Comparison of ENCODE assay signal across 21 cellular contexts in genomic region chr9:114409842-114410241, GRCh38. TPM values are rescaled to one million over a fixed set of nuclear protein-coding genes. Genes with fewer than 3 reads are reported as not detected.
DNase-seq lines count a peak whose midpoint lies in the region; ATAC-seq, FAIRE-seq and TF ChIP-seq lines count a peak whose summit lies in the region.
"Had no signal": no experiment of that assay in that cellular context is flagged by ENCODE, and none has a peak within 500 bp of the region (broad histone marks: within the 10 kb centered on the region; RNA-seq: fewer than 3 reads in every experiment).

No MANE protein-coding gene starts in this region.

- CTCF ChIA-PET in IMR-90 (lab: Yijun Ruan, JAX) (interaction anchor here (0.9 kb wide), 1 partner anchor 244 kb away, joined by 3 read pairs; no protein-coding TSS in a partner anchor), K562 (lab: Yijun Ruan, JAX; ENCODE audit: low intra/inter-chr PET ratio) (no interaction called here)
- CTCF ChIA-PET in activated CD4-positive, alpha-beta T cell treated with anti-CD3 and anti-CD28 coated beads, Interleukin-2, amount 10 ng/mL, durations not matched to agents 7 days and 5 days (lab: Charles Lee) = interaction anchor here (1.4 to 3.2 kb wide), 4 partner anchors 9 to 244 kb away, joined by 3 to 14 read pairs (median 8); no protein-coding TSS in a partner anchor

- H2AFZ ChIP-seq in IMR-90 (replicated peaks; ENCODE audit: low read length, poor library complexity) (peak overlapping the region; percentile 59), K562 (ENCODE audit: low read depth, low read length) (no peak overlapping the region)
- H2AFZ ChIP-seq: GM23338, PC-9 had no signal

- H3K4me3 Mint-ChIP-seq in activated CD4-positive, alpha-beta T cell treated with anti-CD3 and anti-CD28 coated beads, Interleukin-2, amount 10 ng/mL, durations not matched to agents 7 days and 5 days = no peak overlapping the region
- H3K4me3 Mint-ChIP-seq: B cell, GM23338 had no signal

- no peaks in the 10 kb centered on the region for H3K79me1 ChIP-seq in IMR-90 (ENCODE audit: low read depth in 1 of 2, low read length in 2 of 2)

- H3K9me1 ChIP-seq in IMR-90 (ENCODE audit: insufficient read depth, low read length) (peaks cover 3% of the 10 kb centered on the region; the same call in 1 of the 2 replicates), K562 (ENCODE audit: control insufficient read depth, insufficient read depth, low read length) (no peaks in the 10 kb centered on the region)

- no peaks in the 10 kb centered on the region for H3K9me3 Mint-ChIP-seq in activated CD4-positive, alpha-beta T cell treated with anti-CD3 and anti-CD28 coated beads, Interleukin-2, amount 10 ng/mL, durations not matched to agents 7 days and 5 days
- H3K9me3 Mint-ChIP-seq: GM23338 had no signal

- H3K4me2 ChIP-seq in IMR-90 (ENCODE audit: low read depth, low read length) = no peak overlapping the region
- H3K4me2 ChIP-seq in K562 (ENCODE audit: insufficient read depth, low read length) = no peak overlapping the region
- H3K4me2 ChIP-seq: PC-9 had no signal

- TF ChIP-seq POLR2A in heart left ventricle (IDR thresholded peaks at IDR 0.05) = no peak
- TF ChIP-seq POLR2A in IMR-90 (IDR thresholded peaks at IDR 0.05; ENCODE audit: low read depth, low read length) = no peak
- TF ChIP-seq POLR2A in K562 (conservative IDR thresholded peaks at IDR 0.05) = no peak

- intact Hi-C loops in Right ventricle myocardium inferior (cut with DNase I) (loop anchor here (5.0 to 10.0 kb wide), 2 partner anchors 502 to 1115 kb away; no protein-coding TSS in a partner anchor), heart left ventricle (cut with DNase I) (loop anchor here (2.0 to 10.0 kb wide), 11 partner anchors 185 to 1115 kb away; no protein-coding TSS in a partner anchor), IMR-90 (cut with micrococcal nuclease) (loop anchor here (5.0 to 10.0 kb wide), 3 partner anchors 177 to 495 kb away; partner anchors contain the start of gene ATP6V1G1), K562 (cut with micrococcal nuclease) (no loop called here), lower lobe of right lung (cut with DNase I) (loop anchor here (10.0 kb wide), 1 partner anchor 245 kb away; the partner anchor contains the start of gene TEX53)

- no peaks in the 10 kb centered on the region for H3K36me3 ChIP-seq in heart left ventricle
- H3K36me3 ChIP-seq in IMR-90 (ENCODE audit: control insufficient read depth, insufficient read depth, low read length) = no peaks in the 10 kb centered on the region
- no peaks in the 10 kb centered on the region for H3K36me3 ChIP-seq in K562 (ENCODE audit: control insufficient read depth, insufficient read depth, low read length)
- H3K36me3 ChIP-seq in lower lobe of right lung = no peaks in the 10 kb centered on the region

- dilution Hi-C loops in IMR-90 (cut with HindIII; ENCODE audit: low sequenced_read_pairs, unreplicated experiment) = no loop called here

- no peak overlapping the region for H3K27ac Mint-ChIP-seq in activated CD4-positive, alpha-beta T cell treated with anti-CD3 and anti-CD28 coated beads, Interleukin-2, amount 10 ng/mL, durations not matched to agents 7 days and 5 days
- H3K27ac Mint-ChIP-seq: B cell, GM23338 had no signal

- H4K20me1 ChIP-seq in IMR-90 (ENCODE audit: insufficient read depth, low read length) = 0 out of 2 replicates have a peak, but pooled peaks cover 4% of the 10 kb centered on the region
- peaks cover 7% of the 10 kb centered on the region; the same call in 1 of the 2 replicates for H4K20me1 ChIP-seq in K562 (replicated peaks; ENCODE audit: control insufficient read depth, insufficient read depth, low read length)

- peaks cover 17% of the 10 kb centered on the region for H3K4me1 Mint-ChIP-seq in activated CD4-positive, alpha-beta T cell treated with anti-CD3 and anti-CD28 coated beads, Interleukin-2, amount 10 ng/mL, durations not matched to agents 7 days and 5 days

- H3K27me3 Mint-ChIP-seq in activated CD4-positive, alpha-beta T cell treated with anti-CD3 and anti-CD28 coated beads, Interleukin-2, amount 10 ng/mL, durations not matched to agents 7 days and 5 days = no peaks in the 10 kb centered on the region
- H3K27me3 Mint-ChIP-seq: B cell had no signal

- no peak overlapping the region for H3K9ac ChIP-seq in IMR-90 (ENCODE audit: low read depth, low read length)
- H3K9ac ChIP-seq in K562 (ENCODE audit: insufficient read depth in 1 of 2, low read depth in 2 of 2, low read length in 2 of 2) = no peak overlapping the region

- no peak overlapping the region for H3K4ac ChIP-seq in IMR-90 (ENCODE audit: low read depth, low read length)

- H2BK20ac ChIP-seq in IMR-90 (ENCODE audit: low read depth, low read length) = no peak overlapping the region

- no peak overlapping the region for H4K91ac ChIP-seq in IMR-90 (ENCODE audit: insufficient read depth, low read depth, low read length)

- H2BK15ac ChIP-seq in IMR-90 (ENCODE audit: low read depth, low read length) = no peak overlapping the region

- WGBS in heart left ventricle, 4 donors = 68 to 80% (median 75%) methylated on average over 5 of the region's 5 CpGs
- WGBS in IMR-90 (ENCODE audit: extremely low coverage in 2 of 2, insufficient read length in 1 of 2), 2 experiments = 82% methylated on average over 2 of the region's 5 CpGs; no CpG with 5 or more reads in 1 of the 2 experiments
- WGBS in K562 (ENCODE audit: insufficient coverage, low coverage, missing lambda C conversion rate) = 17% methylated on average over 5 of the region's 5 CpGs

- no peak overlapping the region for H2BK5ac ChIP-seq in IMR-90 (ENCODE audit: low read depth, low read length, poor library complexity, severe bottlenecking)

- TF ChIP-seq RAD21 in IMR-90 (IDR thresholded peaks at IDR 0.05; ENCODE audit: low read length) (no peak), K562 (CRISPR knock-in tag; conservative IDR thresholded peaks at IDR 0.05 in 1 of 2, IDR thresholded peaks at IDR 0.05 in 1 of 2) (no peak)

- no peaks in the 10 kb centered on the region for H3K79me2 ChIP-seq in K562 (ENCODE audit: control insufficient read depth, insufficient read depth, low read length)

- no peak overlapping the region for H3K56ac ChIP-seq in IMR-90 (ENCODE audit: extremely low read depth, insufficient read depth, low read length)

- no peak overlapping the region for H2AK9ac ChIP-seq in IMR-90 (replicated peaks; ENCODE audit: low read depth, low read length, poor library complexity)

- no peak overlapping the region for H4K8ac ChIP-seq in IMR-90 (ENCODE audit: low read depth in 2 of 2, low read length in 2 of 2)

- no peak overlapping the region for H3K23ac ChIP-seq in IMR-90 (ENCODE audit: low read depth, low read length)

- no peak overlapping the region for H4K5ac ChIP-seq in IMR-90 (ENCODE audit: low read depth, low read length)

- H3K27me3 ChIP-seq in heart left ventricle (no peaks in the 10 kb centered on the region), IMR-90 (ENCODE audit: control insufficient read depth, insufficient read depth, low read length) (peaks cover 8% of the 10 kb centered on the region; the same call in 1 of the 2 replicates), K562 (ENCODE audit: control insufficient read depth in 2 of 2, insufficient read depth in 2 of 2, low read length in 2 of 2) (peaks cover 0 to 5% of the 10 kb centered on the region in 2 experiments; a peak in 1 of 5 replicates), lower lobe of right lung (ENCODE audit: low read depth) (no peaks in the 10 kb centered on the region)

- no TSS peak for BruUV-seq in IMR-90 (replicated peaks; lab: Mats Ljungman, UMichigan)
- no TSS peak for BruUV-seq in K562 (replicated peaks; lab: Mats Ljungman, UMichigan)

- no peak overlapping the region for H2AK5ac ChIP-seq in IMR-90 (ENCODE audit: low read depth, low read length)

- peaks cover 0 to 15% (median 0%) of the 10 kb centered on the region in 12 donors for H3K4me1 ChIP-seq in heart left ventricle
- peaks cover 8% of the 10 kb centered on the region; the same call in 1 of the 2 replicates for H3K4me1 ChIP-seq in IMR-90 (ENCODE audit: control insufficient read depth, insufficient read depth, low read length)
- no peaks in the 10 kb centered on the region; a peak in 2 of 5 replicates for H3K4me1 ChIP-seq in K562 (replicated peaks in 1 of 2; ENCODE audit: control insufficient read depth in 2 of 2, insufficient read depth in 2 of 2, low read length in 2 of 2)
- peaks cover 18% of the 10 kb centered on the region for H3K4me1 ChIP-seq in lower lobe of right lung

- H3K14ac ChIP-seq in IMR-90 (replicated peaks; ENCODE audit: low read depth, low read length) = no peak overlapping the region

- ATAC-seq in Right ventricle myocardium inferior = no peak
- no peak for ATAC-seq in heart left ventricle
- no peak for ATAC-seq in IMR-90 (ENCODE audit: low read depth)
- ATAC-seq in K562 = no peak
- ATAC-seq in lower lobe of right lung = no peak
- ATAC-seq: GM23338 had no signal

- H3K4me3 ChIP-seq in heart left ventricle (no peak overlapping the region), IMR-90 (ENCODE audit: insufficient read depth, low read depth, low read length) (no peak overlapping the region), K562 (no peak overlapping the region), lower lobe of right lung (no peak overlapping the region)
- H3K4me3 ChIP-seq: GM23338, PC-9 had no signal

- H3K36me3 Mint-ChIP-seq in activated CD4-positive, alpha-beta T cell treated with anti-CD3 and anti-CD28 coated beads, Interleukin-2, amount 10 ng/mL, durations not matched to agents 7 days and 5 days (ENCODE audit: low read depth) = no peaks in the 10 kb centered on the region

- no peak for FAIRE-seq in K562 (lab: Jason Lieb, UNC)
- FAIRE-seq: D721Med had no signal

- H3K18ac ChIP-seq in IMR-90 (ENCODE audit: low read depth, low read length) = no peak overlapping the region

- peak; percentile 9 for DNase-seq in Right ventricle myocardium inferior (ENCODE audit: missing footprints)
- DNase-seq in heart left ventricle = no peak
- DNase-seq in IMR-90 = no peak
- DNase-seq in K562 (ENCODE audit: extremely low read depth in 1 of 4, low spot score in 3 of 4) = no peak
- DNase-seq in SW 1271 (lab: John Stamatoyannopoulos, UW) = no peak
- no peak for DNase-seq in lower lobe of right lung
- no peak for DNase-seq in activated CD4-positive, alpha-beta T cell treated with anti-CD3 and anti-CD28 coated beads, Interleukin-2, amount 10 ng/mL, durations not matched to agents 7 days and 5 days
- DNase-seq: NCI-H1092 treated with DMSO at 0.1 percent for 48 hours, NCI-H1436, NCI-H187, NCI-H2081 treated with DMSO at 0.1 percent for 48 hours, NCI-H2171, NCI-H345, NCI-H748 treated with DMSO at 0.1 percent for 48 hours, PC-9, Right ventricle myocardium superior had no signal

- POLR2A ChIA-PET in IMR-90 (lab: Charles Lee; ENCODE audit: unreplicated experiment) = no interaction called here
- POLR2A ChIA-PET in K562 (lab: Yijun Ruan, JAX) = interaction anchor here (0.6 to 1.3 kb wide), 4 partner anchors 11 to 312 kb away, joined by 3 to 4 read pairs (median 3); no protein-coding TSS in a partner anchor
- POLR2A ChIA-PET in activated CD4-positive, alpha-beta T cell treated with anti-CD3 and anti-CD28 coated beads, Interleukin-2, amount 10 ng/mL, durations not matched to agents 7 days and 5 days (lab: Charles Lee) = no interaction called here

- no peak for TF ChIP-seq EP300 in K562 (IDR thresholded peaks at IDR 0.05; ENCODE audit: low read length)

- H2BK120ac ChIP-seq in IMR-90 (ENCODE audit: low read depth, low read length) = no peak overlapping the region

- TF ChIP-seq CTCF in heart left ventricle (IDR thresholded peaks at IDR 0.05) (no peak), IMR-90 (conservative IDR thresholded peaks at IDR 0.05; ENCODE audit: low read depth, low read length) (no peak), K562 (IDR thresholded peaks at IDR 0.05 in 2 of 3, conservative IDR thresholded peaks at IDR 0.05 in 1 of 3; ENCODE audit: insufficient read depth in 2 of 3, low read depth in 1 of 3, low read length in 3 of 3) (no peak), lower lobe of right lung (IDR thresholded peaks at IDR 0.05) (no peak)

- H3K27ac ChIP-seq in heart left ventricle (no peak overlapping the region), IMR-90 (ENCODE audit: insufficient read depth, low read length) (no peak overlapping the region), K562 (ENCODE audit: extremely low read depth, low read depth, low read length) (no peak overlapping the region), lower lobe of right lung (no peak overlapping the region)
- H3K27ac ChIP-seq: 22Rv1, HL-60, PC-9 had no signal

- in situ Hi-C loops in IMR-90 (cut with MboI; ENCODE audit: low sequenced_read_pairs) (loop anchor here (5.0 to 10.0 kb wide), 4 partner anchors 237 to 605 kb away; no protein-coding TSS in a partner anchor), K562 (cut with MboI) (loop anchor here (10.0 kb wide), 1 partner anchor 505 kb away; no protein-coding TSS in a partner anchor)

- H3K9me3 ChIP-seq in heart left ventricle (no peaks in the 10 kb centered on the region), IMR-90 (ENCODE audit: control insufficient read depth, insufficient read depth, low read length) (no peaks in the 10 kb centered on the region), K562 (replicated peaks; ENCODE audit: control insufficient read depth, insufficient read depth, low read depth, low read length) (no peaks in the 10 kb centered on the region), lower lobe of right lung (no peaks in the 10 kb centered on the region)

RNA-seq across cellular contexts. Expression of gene AKNA, which starts 22.1 kb away (rescaled TPM):
- total RNA-seq in Right ventricle myocardium inferior (7.1 TPM), heart left ventricle (10 to 100 TPM in 2 of 9 donors, 1 to 10 TPM in 7; 2.5 to 30.8 (median 4.3) TPM), IMR-90 (2012; rRNA removed) (2.7 and 2.8 TPM in 2 replicates), K562 (2014; rRNA removed) (5.3 and 8.1 TPM in 2 replicates), K562 (2014; rRNA removed; fragmentation: Illumina TruSeq; extraction: Trizol) (3.7 and 3.9 TPM in 2 replicates), K562 (2015; rRNA removed; fragmentation: Illumina TruSeq; extraction: Trizol) (2.6 and 2.7 TPM in 2 replicates), K562 (2021) (16.9 and 20.5 TPM in 2 replicates), lower lobe of right lung (66.9 TPM)
- polyA plus RNA-seq in heart left ventricle (1 to 10 TPM; 4.4 to 4.6 TPM), IMR-90 (2012; rRNA removed) (7.2 and 7.3 TPM in 2 replicates), K562 (2011; rRNA removed) (1.4 and 3.4 TPM in 2 replicates), K562 (2014; fragmentation: Illumina TruSeq; extraction: Trizol) (11.1 and 14.0 TPM in 2 replicates), K562 (2014; fragmentation: Nextera tagmentation; extraction: Ambion mirVana) (under 1 TPM; 0.29 to 0.37 TPM), K562 (2014; rRNA removed) (6.5 and 6.7 TPM in 2 replicates)
- polyA plus RNA-seq in IMR-90 (2012; cell fraction: cytosol; rRNA removed) = 1.3 and 5.9 TPM in 2 replicates
- 23.5 and 29.0 TPM in 2 replicates for polyA plus RNA-seq in IMR-90 (2012; cell fraction: nucleus; rRNA removed; ENCODE audit: low replicate concordance)
- total RNA-seq in K562 (2011; cell fraction: chromatin; rRNA removed; ENCODE audit: low replicate concordance) = 30.2 and 45.5 TPM in 2 replicates
- total RNA-seq in K562 (2011; cell fraction: nucleolus; rRNA removed) = 25.4 and 26.7 TPM in 2 replicates
- 26.6 and 27.0 TPM in 2 replicates for total RNA-seq in K562 (2011; cell fraction: nucleoplasm; rRNA removed)
- polyA plus RNA-seq in K562 (2011; cell fraction: cytosol; rRNA removed) = 2.0 and 2.3 TPM in 2 replicates
- polyA plus RNA-seq in K562 (2011; cell fraction: nucleus; rRNA removed) = 8.0 and 8.2 TPM in 2 replicates
- polyA plus RNA-seq in K562 (2012) = 5.2 and 92.5 TPM in 2 replicates
- polyA minus RNA-seq in K562 (2011; rRNA and poly(A)+ RNA removed) = 3.1 and 3.8 TPM in 2 replicates
- polyA minus RNA-seq in K562 (2011; cell fraction: cytosol; rRNA and poly(A)+ RNA removed) = 1.9 and 4.6 TPM in 2 replicates
- polyA minus RNA-seq in K562 (2011; cell fraction: nucleus; rRNA and poly(A)+ RNA removed) = 6.1 and 8.6 TPM in 2 replicates
- 100 to 1,000 TPM; 300 to 364 TPM for total RNA-seq in activated CD4-positive, alpha-beta T cell treated with anti-CD3 and anti-CD28 coated beads, Interleukin-2, amount 10 ng/mL, durations not matched to agents 7 days and 5 days
